ENCODE assay signal across 1 cellular context in the genomic region with DNA sequence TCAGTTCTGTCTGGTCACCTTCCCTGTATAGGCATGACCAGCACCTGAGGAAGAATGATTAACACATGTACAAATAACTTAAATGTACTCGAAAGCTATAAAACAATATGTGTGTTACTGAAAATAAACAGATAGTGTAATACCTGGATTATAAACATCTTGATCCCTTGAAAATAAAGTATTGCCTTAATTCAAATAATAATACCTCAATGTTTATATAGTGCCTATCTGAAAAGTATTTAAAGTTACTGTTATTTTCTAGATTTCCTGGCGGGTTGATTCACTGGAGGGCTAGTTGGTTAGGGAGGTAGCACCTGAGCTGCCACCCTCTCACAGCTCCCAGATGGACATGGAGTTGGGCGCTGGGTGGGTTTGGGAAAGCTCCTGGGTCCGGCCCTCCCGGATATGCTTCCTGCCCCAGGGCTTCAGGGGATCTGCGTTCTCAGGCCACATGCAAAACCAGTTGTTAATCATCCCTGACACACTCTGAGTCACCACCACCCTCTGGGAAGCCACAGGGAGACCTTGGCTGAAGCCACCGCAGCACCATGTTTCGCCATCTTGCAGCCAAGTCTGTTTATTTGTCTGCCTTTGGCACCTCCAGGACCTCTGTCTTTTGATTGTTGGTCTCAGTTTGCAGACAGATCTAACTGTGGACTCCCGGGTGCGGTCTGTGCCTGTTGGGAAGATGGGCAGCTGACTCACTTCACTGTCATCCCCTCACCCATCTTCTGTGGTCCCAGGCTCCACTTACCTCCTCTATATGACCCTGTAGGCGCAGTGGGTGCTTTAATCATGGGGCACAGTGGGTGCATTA.
A peak's percentile ranks its signal among the peaks of the same experiment; 100 is the strongest.
TF ChIP-seq lines count a peak whose summit lies in the region.

No MANE protein-coding gene starts in this region.

TF ChIP-seq in K562, 482 proteins besides CTCF, POLR2A, EP300 and RAD21 (continued from another document and continues in another):
- TF ChIP-seq, protein P1, sequence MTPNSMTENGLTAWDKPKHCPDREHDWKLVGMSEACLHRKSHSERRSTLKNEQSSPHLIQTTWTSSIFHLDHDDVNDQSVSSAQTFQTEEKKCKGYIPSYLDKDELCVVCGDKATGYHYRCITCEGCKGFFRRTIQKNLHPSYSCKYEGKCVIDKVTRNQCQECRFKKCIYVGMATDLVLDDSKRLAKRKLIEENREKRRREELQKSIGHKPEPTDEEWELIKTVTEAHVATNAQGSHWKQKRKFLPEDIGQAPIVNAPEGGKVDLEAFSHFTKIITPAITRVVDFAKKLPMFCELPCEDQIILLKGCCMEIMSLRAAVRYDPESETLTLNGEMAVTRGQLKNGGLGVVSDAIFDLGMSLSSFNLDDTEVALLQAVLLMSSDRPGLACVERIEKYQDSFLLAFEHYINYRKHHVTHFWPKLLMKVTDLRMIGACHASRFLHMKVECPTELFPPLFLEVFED (CRISPR knock-in tag; conservative IDR thresholded peaks at IDR 0.05), result peak; percentile 7; the same call in 1 of the 2 replicates
- TF ChIP-seq CHD4 (IDR thresholded peaks at IDR 0.05; ENCODE audit: insufficient read depth, insufficient replicate concordance, low read depth, low read length, poor library complexity, severe bottlenecking) (peak; percentile 37), ZNF143 (CRISPR knock-in tag; IDR thresholded peaks at IDR 0.05) (no peak), ATF1 (CRISPR knock-in tag; IDR thresholded peaks at IDR 0.05) (no peak), ATF1 (tag; IDR thresholded peaks at IDR 0.05) (no peak), ZNF3 (CRISPR knock-in tag; IDR thresholded peaks at IDR 0.05) (no peak), ARHGAP35 (IDR thresholded peaks at IDR 0.05; ENCODE audit: partially characterized antibody) (no peak), PRMT5 (CRISPR knock-in tag; IDR thresholded peaks at IDR 0.05) (no peak), HIVEP1 (CRISPR knock-in tag; IDR thresholded peaks at IDR 0.05) (peak; percentile 47; the same call in 1 of the 2 replicates), ZNF551 (CRISPR knock-in tag; IDR thresholded peaks at IDR 0.05) (no peak), TSC22D4 (tag; IDR thresholded peaks at IDR 0.05) (no peak), HDAC8 (tag; IDR thresholded peaks at IDR 0.05) (peak; percentile 87; the same call in 1 of the 2 replicates), ILK (tag; IDR thresholded peaks at IDR 0.05; ENCODE audit: borderline replicate concordance, low read depth) (no peak), ZNF384 (IDR thresholded peaks at IDR 0.05; ENCODE audit: low read depth, low read length) (no peak), TCFL5 (CRISPR knock-in tag; conservative IDR thresholded peaks at IDR 0.05) (no peak), DDX20 (tag; IDR thresholded peaks at IDR 0.05; ENCODE audit: low read depth) (peak; percentile 61; the same call in 1 of the 2 replicates), GTF2E2 (tag; IDR thresholded peaks at IDR 0.05) (peak; percentile 75), ZBTB17 (CRISPR knock-in tag; IDR thresholded peaks at IDR 0.05) (peak; percentile 85), ARID2 (IDR thresholded peaks at IDR 0.05) (no peak), CCNT2 (IDR thresholded peaks at IDR 0.05; ENCODE audit: borderline replicate concordance, extremely low read depth, insufficient read length, low read depth, low read length) (peak; percentile 27), THRAP3 (IDR thresholded peaks at IDR 0.05; ENCODE audit: borderline replicate concordance) (no peak), LEF1 (IDR thresholded peaks at IDR 0.05) (peak; percentile 72), CBX3 (IDR thresholded peaks at IDR 0.05; ENCODE audit: borderline replicate concordance in 1 of 2, low read length in 2 of 2) (peak in 1 of 2 experiments; percentile 53; a peak in 2 of 3 replicates), RBM39 (optimal IDR thresholded peaks at IDR 0.05; ENCODE audit: low read depth, low read length) (peak; percentile 53), PML (IDR thresholded peaks at IDR 0.05; ENCODE audit: low read length) (no peak; the same call in 1 of the 2 replicates), POLR2AphosphoS2 (IDR thresholded peaks at IDR 0.05; ENCODE audit: low read length) (no peak), ZKSCAN3 (CRISPR knock-in tag; IDR thresholded peaks at IDR 0.05) (no peak), ZNF766 (CRISPR knock-in tag; conservative IDR thresholded peaks at IDR 0.05) (peak; percentile 63), CTBP1 (IDR thresholded peaks at IDR 0.05; ENCODE audit: borderline replicate concordance) (peak; percentile 57; the same call in 1 of the 2 replicates), SNIP1 (IDR thresholded peaks at IDR 0.05; ENCODE audit: low read depth) (no peak), LCOR (CRISPR knock-in tag; IDR thresholded peaks at IDR 0.05) (no peak)
- TF ChIP-seq, protein P2, sequence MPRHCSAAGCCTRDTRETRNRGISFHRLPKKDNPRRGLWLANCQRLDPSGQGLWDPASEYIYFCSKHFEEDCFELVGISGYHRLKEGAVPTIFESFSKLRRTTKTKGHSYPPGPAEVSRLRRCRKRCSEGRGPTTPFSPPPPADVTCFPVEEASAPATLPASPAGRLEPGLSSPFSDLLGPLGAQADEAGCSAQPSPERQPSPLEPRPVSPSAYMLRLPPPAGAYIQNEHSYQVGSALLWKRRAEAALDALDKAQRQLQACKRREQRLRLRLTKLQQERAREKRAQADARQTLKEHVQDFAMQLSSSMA (CRISPR knock-in tag; IDR thresholded peaks at IDR 0.05), result no peak
- TF ChIP-seq, protein P3, sequence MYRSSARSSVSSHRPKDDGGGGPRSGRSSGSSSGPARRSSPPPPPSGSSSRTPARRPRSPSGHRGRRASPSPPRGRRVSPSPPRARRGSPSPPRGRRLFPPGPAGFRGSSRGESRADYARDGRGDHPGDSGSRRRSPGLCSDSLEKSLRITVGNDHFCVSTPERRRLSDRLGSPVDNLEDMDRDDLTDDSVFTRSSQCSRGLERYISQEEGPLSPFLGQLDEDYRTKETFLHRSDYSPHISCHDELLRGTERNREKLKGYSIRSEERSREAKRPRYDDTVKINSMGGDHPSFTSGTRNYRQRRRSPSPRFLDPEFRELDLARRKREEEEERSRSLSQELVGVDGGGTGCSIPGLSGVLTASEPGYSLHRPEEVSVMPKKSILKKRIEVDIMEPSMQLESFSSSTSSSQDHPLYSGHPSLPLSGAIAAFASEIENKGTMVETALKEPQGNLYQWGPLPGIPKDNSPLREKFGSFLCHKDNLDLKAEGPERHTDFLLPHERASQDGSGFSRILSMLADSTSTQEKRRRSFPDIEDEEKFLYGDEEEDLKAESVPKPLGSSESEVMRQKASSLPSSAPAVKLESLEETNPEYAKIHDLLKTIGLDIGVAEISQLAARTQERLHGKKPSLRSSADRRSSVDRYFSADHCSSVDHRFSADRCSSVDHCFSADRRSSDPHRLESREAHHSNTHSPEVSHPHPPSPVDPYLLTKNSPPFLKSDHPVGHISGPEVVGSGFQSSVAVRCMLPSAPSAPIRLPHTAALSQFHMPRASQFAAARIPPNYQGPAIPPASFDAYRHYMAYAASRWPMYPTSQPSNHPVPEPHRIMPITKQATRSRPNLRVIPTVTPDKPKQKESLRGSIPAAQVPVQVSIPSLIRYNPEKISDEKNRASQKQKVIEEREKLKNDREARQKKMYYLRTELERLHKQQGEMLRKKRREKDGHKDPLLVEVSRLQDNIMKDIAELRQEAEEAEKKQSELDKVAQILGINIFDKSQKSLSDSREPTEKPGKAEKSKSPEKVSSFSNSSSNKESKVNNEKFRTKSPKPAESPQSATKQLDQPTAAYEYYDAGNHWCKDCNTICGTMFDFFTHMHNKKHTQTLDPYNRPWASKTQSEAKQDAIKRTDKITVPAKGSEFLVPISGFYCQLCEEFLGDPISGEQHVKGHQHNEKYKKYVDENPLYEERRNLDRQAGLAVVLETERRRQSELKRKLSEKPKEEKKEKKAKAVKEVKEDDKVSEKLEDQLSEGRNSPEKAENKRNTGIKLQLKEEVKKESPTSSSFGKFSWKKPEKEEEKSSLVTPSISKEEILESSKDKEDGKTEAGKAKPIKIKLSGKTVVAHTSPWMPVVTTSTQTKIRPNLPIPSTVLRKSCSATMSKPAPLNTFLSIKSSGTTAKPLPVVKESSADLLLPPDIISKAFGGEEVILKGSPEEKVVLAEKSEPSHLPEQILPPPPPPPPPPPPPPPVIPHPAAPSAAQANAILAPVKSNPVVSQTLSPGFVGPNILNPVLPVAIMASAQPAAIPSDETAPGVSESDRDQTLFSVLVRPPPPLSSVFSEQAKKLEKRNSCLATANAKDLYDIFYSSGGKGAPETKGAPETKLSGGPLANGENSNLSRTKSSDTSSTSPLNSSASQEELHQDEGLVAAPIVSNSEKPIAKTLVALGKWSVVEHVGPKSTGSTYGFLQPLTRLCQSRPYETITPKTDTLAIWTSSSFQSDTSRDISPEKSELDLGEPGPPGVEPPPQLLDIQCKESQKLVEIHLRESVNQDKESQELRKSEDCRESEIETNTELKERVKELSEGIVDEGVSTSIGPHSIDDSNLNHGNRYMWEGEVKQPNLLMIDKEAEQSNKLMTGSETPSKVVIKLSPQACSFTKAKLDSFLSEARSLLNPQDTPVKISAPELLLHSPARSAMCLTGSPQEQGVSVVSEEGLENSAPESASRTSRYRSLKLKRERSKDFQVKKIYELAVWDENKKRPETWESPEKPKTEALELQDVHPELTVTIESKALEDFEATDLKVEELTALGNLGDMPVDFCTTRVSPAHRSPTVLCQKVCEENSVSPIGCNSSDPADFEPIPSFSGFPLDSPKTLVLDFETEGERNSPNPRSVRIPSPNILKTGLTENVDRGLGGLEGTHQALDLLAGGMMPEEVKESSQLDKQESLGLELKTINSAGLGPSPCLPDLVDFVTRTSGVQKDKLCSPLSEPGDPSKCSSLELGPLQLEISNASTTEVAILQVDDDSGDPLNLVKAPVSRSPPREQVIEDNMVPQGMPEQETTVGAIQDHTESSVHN (IDR thresholded peaks at IDR 0.05; ENCODE audit: borderline replicate concordance in 1 of 2, low read depth in 1 of 2), result peak; percentile 3 to 81; a peak in 1 of 4 replicates
- TF ChIP-seq, protein P4, sequence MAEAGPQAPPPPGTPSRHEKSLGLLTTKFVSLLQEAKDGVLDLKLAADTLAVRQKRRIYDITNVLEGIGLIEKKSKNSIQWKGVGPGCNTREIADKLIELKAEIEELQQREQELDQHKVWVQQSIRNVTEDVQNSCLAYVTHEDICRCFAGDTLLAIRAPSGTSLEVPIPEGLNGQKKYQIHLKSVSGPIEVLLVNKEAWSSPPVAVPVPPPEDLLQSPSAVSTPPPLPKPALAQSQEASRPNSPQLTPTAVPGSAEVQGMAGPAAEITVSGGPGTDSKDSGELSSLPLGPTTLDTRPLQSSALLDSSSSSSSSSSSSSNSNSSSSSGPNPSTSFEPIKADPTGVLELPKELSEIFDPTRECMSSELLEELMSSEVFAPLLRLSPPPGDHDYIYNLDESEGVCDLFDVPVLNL (CRISPR knock-in tag; IDR thresholded peaks at IDR 0.05; ENCODE audit: low read depth), result no peak
- TF ChIP-seq, protein P5, sequence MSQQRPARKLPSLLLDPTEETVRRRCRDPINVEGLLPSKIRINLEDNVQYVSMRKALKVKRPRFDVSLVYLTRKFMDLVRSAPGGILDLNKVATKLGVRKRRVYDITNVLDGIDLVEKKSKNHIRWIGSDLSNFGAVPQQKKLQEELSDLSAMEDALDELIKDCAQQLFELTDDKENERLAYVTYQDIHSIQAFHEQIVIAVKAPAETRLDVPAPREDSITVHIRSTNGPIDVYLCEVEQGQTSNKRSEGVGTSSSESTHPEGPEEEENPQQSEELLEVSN (IDR thresholded peaks at IDR 0.05; ENCODE audit: borderline replicate concordance in 1 of 2, extremely low read depth in 1 of 2, insufficient read depth in 1 of 2, insufficient read length in 1 of 2, low read depth in 1 of 2, low read length in 1 of 2, poor library complexity in 1 of 2, severe bottlenecking in 1 of 2), result peak in 1 of 2 experiments; percentile 84
- TF ChIP-seq, protein P6, sequence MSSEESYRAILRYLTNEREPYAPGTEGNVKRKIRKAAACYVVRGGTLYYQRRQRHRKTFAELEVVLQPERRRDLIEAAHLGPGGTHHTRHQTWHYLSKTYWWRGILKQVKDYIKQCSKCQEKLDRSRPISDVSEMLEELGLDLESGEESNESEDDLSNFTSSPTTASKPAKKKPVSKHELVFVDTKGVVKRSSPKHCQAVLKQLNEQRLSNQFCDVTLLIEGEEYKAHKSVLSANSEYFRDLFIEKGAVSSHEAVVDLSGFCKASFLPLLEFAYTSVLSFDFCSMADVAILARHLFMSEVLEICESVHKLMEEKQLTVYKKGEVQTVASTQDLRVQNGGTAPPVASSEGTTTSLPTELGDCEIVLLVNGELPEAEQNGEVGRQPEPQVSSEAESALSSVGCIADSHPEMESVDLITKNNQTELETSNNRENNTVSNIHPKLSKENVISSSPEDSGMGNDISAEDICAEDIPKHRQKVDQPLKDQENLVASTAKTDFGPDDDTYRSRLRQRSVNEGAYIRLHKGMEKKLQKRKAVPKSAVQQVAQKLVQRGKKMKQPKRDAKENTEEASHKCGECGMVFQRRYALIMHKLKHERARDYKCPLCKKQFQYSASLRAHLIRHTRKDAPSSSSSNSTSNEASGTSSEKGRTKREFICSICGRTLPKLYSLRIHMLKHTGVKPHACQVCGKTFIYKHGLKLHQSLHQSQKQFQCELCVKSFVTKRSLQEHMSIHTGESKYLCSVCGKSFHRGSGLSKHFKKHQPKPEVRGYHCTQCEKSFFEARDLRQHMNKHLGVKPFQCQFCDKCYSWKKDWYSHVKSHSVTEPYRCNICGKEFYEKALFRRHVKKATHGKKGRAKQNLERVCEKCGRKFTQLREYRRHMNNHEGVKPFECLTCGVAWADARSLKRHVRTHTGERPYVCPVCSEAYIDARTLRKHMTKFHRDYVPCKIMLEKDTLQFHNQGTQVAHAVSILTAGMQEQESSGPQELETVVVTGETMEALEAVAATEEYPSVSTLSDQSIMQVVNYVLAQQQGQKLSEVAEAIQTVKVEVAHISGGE (CRISPR knock-in tag; IDR thresholded peaks at IDR 0.05), result peak in 1 of 3 experiments; percentile 51; a peak in 1 of 6 replicates
- TF ChIP-seq, protein P7, sequence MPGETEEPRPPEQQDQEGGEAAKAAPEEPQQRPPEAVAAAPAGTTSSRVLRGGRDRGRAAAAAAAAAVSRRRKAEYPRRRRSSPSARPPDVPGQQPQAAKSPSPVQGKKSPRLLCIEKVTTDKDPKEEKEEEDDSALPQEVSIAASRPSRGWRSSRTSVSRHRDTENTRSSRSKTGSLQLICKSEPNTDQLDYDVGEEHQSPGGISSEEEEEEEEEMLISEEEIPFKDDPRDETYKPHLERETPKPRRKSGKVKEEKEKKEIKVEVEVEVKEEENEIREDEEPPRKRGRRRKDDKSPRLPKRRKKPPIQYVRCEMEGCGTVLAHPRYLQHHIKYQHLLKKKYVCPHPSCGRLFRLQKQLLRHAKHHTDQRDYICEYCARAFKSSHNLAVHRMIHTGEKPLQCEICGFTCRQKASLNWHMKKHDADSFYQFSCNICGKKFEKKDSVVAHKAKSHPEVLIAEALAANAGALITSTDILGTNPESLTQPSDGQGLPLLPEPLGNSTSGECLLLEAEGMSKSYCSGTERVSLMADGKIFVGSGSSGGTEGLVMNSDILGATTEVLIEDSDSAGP (CRISPR knock-in tag; IDR thresholded peaks at IDR 0.05), result no peak
- TF ChIP-seq, protein P8, sequence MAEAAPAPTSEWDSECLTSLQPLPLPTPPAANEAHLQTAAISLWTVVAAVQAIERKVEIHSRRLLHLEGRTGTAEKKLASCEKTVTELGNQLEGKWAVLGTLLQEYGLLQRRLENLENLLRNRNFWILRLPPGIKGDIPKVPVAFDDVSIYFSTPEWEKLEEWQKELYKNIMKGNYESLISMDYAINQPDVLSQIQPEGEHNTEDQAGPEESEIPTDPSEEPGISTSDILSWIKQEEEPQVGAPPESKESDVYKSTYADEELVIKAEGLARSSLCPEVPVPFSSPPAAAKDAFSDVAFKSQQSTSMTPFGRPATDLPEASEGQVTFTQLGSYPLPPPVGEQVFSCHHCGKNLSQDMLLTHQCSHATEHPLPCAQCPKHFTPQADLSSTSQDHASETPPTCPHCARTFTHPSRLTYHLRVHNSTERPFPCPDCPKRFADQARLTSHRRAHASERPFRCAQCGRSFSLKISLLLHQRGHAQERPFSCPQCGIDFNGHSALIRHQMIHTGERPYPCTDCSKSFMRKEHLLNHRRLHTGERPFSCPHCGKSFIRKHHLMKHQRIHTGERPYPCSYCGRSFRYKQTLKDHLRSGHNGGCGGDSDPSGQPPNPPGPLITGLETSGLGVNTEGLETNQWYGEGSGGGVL (CRISPR knock-in tag; IDR thresholded peaks at IDR 0.05), result no peak
